ENCODE assay signal across 1 cellular context in the genomic region with DNA sequence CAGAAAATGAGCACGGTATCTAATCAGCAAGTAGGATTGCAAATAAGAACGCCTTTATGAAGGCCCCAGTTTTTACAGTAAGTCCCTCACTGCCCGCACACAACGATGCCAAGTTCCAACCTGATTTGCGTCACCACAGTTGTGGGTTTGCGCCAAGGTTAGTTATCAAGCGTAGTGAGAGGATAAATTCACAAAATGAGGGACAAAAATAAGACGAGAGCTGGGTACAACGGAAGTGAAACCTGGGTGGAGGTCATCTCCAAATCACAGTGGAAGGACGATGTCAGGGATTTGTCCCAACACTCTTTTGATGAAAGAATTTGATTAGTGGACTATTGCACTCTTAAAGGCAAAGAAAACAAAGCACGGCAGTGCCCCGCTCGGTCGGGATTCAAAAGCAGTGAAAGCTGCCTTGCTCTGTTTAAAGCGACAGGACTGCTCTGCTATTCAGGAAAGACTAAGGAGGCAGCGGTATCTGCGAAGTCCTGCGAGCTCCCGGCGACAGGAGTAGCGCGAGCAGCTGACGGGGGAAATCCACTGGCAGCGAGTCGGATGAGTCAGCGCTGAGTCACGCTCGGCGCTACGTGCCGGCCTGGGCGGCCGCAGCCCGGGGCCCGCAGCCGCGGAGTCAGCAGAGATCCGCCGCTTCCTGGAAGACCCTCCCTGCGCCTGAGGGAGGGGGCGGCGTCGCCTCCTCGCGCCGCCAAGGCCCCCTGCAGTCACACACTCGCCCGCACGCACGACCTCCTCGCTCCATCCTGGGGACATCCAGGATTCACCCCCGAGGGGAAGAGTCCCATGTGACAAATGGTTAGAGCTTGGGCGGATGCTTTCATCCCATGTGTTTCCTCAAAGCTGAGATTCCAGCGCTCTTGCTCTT.
A peak's percentile ranks its signal among the peaks of the same experiment; 100 is the strongest.
TF ChIP-seq lines count a peak whose summit lies in the region.

No MANE protein-coding gene starts in this region.

TF ChIP-seq in IMR-90, 13 proteins besides CTCF, POLR2A, EP300 and RAD21:
- TF ChIP-seq, protein P1, sequence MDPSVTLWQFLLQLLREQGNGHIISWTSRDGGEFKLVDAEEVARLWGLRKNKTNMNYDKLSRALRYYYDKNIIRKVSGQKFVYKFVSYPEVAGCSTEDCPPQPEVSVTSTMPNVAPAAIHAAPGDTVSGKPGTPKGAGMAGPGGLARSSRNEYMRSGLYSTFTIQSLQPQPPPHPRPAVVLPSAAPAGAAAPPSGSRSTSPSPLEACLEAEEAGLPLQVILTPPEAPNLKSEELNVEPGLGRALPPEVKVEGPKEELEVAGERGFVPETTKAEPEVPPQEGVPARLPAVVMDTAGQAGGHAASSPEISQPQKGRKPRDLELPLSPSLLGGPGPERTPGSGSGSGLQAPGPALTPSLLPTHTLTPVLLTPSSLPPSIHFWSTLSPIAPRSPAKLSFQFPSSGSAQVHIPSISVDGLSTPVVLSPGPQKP (IDR thresholded peaks at IDR 0.05; ENCODE audit: borderline replicate concordance, low read depth, low read length), result no peak
- TF ChIP-seq CEBPB (IDR thresholded peaks at IDR 0.05; ENCODE audit: low read depth, low read length) (peak; percentile 68), MAFK (IDR thresholded peaks at IDR 0.05; ENCODE audit: low read depth, low read length) (peak; percentile 61), BHLHE40 (IDR thresholded peaks at IDR 0.05; ENCODE audit: low read depth, low read length) (peak; percentile 80), MAZ (IDR thresholded peaks at IDR 0.05; ENCODE audit: borderline replicate concordance, low read depth, low read length) (peak; percentile 80), RCOR1 (IDR thresholded peaks at IDR 0.05; ENCODE audit: insufficient replicate concordance, low read length) (no peak), MXI1 (IDR thresholded peaks at IDR 0.05; ENCODE audit: borderline replicate concordance, low read depth, low read length) (0 out of 2 replicates have a peak, but pooled peaks have one; percentile 63), NFE2L2 (IDR thresholded peaks at IDR 0.05; ENCODE audit: low read depth, low read length) (peak; percentile 88), SMC3 (IDR thresholded peaks at IDR 0.05; ENCODE audit: low read depth, low read length) (0 out of 2 replicates have a peak, but pooled peaks have one; percentile 22), FOS (IDR thresholded peaks at IDR 0.05; ENCODE audit: low read depth, low read length) (peak; percentile 99), RFX5 (IDR thresholded peaks at IDR 0.05; ENCODE audit: low read depth, low read length) (no peak), CHD1 (IDR thresholded peaks at IDR 0.05; ENCODE audit: low read depth, low read length) (peak; percentile 81; the same call in 1 of the 2 replicates)
- TF ChIP-seq, protein P2, sequence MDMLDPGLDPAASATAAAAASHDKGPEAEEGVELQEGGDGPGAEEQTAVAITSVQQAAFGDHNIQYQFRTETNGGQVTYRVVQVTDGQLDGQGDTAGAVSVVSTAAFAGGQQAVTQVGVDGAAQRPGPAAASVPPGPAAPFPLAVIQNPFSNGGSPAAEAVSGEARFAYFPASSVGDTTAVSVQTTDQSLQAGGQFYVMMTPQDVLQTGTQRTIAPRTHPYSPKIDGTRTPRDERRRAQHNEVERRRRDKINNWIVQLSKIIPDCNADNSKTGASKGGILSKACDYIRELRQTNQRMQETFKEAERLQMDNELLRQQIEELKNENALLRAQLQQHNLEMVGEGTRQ (IDR thresholded peaks at IDR 0.05; ENCODE audit: low read depth, low read length), result peak; percentile 51; the same call in 1 of the 2 replicates
TF ChIP-seq in IMR-90: peak in this region for 10.
